ENCODE assay signal across 2 cellular contexts in the genomic region with DNA sequence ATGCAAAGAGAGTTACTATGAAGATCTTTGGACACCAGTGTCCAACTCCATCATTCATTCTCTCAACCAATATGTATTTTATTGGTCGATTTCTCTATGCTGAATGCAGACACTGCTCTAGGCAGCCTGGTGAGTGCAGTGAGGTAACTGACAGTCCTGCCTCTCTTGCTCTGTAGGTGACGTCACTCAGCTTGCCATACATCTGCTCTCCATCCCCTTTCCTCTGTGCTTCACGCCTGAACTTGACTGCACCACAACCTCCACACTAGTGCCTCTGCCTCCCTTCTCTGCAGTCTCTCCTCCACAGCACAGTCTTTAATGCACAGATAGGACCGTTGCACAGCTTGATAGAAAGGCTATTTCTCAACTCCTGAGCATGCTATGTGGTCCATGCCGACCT.
TF ChIP-seq lines count a peak whose summit lies in the region.

No MANE protein-coding gene starts in this region.

TF ChIP-seq in IMR-90, 13 proteins besides CTCF, POLR2A, EP300 and RAD21:
- TF ChIP-seq, protein P1, sequence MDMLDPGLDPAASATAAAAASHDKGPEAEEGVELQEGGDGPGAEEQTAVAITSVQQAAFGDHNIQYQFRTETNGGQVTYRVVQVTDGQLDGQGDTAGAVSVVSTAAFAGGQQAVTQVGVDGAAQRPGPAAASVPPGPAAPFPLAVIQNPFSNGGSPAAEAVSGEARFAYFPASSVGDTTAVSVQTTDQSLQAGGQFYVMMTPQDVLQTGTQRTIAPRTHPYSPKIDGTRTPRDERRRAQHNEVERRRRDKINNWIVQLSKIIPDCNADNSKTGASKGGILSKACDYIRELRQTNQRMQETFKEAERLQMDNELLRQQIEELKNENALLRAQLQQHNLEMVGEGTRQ (IDR thresholded peaks at IDR 0.05; ENCODE audit: low read depth, low read length): no peak
- no peak for TF ChIP-seq FOS (IDR thresholded peaks at IDR 0.05; ENCODE audit: low read depth, low read length)
- no peak for TF ChIP-seq SMC3 (IDR thresholded peaks at IDR 0.05; ENCODE audit: low read depth, low read length)
- TF ChIP-seq RCOR1 (IDR thresholded peaks at IDR 0.05; ENCODE audit: insufficient replicate concordance, low read length): no peak
- no peak for TF ChIP-seq BHLHE40 (IDR thresholded peaks at IDR 0.05; ENCODE audit: low read depth, low read length)
- no peak for TF ChIP-seq MAZ (IDR thresholded peaks at IDR 0.05; ENCODE audit: borderline replicate concordance, low read depth, low read length)
- TF ChIP-seq MXI1 (IDR thresholded peaks at IDR 0.05; ENCODE audit: borderline replicate concordance, low read depth, low read length): no peak
- TF ChIP-seq CEBPB (IDR thresholded peaks at IDR 0.05; ENCODE audit: low read depth, low read length): no peak
- TF ChIP-seq RFX5 (IDR thresholded peaks at IDR 0.05; ENCODE audit: low read depth, low read length): no peak
- no peak for TF ChIP-seq MAFK (IDR thresholded peaks at IDR 0.05; ENCODE audit: low read depth, low read length)
- TF ChIP-seq, protein P2, sequence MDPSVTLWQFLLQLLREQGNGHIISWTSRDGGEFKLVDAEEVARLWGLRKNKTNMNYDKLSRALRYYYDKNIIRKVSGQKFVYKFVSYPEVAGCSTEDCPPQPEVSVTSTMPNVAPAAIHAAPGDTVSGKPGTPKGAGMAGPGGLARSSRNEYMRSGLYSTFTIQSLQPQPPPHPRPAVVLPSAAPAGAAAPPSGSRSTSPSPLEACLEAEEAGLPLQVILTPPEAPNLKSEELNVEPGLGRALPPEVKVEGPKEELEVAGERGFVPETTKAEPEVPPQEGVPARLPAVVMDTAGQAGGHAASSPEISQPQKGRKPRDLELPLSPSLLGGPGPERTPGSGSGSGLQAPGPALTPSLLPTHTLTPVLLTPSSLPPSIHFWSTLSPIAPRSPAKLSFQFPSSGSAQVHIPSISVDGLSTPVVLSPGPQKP (IDR thresholded peaks at IDR 0.05; ENCODE audit: borderline replicate concordance, low read depth, low read length): no peak
- TF ChIP-seq NFE2L2 (IDR thresholded peaks at IDR 0.05; ENCODE audit: low read depth, low read length): no peak
- no peak for TF ChIP-seq CHD1 (IDR thresholded peaks at IDR 0.05; ENCODE audit: low read depth, low read length)

TF ChIP-seq in H1, 55 proteins besides CTCF, POLR2A, EP300 and RAD21:
- TF ChIP-seq, protein P3, sequence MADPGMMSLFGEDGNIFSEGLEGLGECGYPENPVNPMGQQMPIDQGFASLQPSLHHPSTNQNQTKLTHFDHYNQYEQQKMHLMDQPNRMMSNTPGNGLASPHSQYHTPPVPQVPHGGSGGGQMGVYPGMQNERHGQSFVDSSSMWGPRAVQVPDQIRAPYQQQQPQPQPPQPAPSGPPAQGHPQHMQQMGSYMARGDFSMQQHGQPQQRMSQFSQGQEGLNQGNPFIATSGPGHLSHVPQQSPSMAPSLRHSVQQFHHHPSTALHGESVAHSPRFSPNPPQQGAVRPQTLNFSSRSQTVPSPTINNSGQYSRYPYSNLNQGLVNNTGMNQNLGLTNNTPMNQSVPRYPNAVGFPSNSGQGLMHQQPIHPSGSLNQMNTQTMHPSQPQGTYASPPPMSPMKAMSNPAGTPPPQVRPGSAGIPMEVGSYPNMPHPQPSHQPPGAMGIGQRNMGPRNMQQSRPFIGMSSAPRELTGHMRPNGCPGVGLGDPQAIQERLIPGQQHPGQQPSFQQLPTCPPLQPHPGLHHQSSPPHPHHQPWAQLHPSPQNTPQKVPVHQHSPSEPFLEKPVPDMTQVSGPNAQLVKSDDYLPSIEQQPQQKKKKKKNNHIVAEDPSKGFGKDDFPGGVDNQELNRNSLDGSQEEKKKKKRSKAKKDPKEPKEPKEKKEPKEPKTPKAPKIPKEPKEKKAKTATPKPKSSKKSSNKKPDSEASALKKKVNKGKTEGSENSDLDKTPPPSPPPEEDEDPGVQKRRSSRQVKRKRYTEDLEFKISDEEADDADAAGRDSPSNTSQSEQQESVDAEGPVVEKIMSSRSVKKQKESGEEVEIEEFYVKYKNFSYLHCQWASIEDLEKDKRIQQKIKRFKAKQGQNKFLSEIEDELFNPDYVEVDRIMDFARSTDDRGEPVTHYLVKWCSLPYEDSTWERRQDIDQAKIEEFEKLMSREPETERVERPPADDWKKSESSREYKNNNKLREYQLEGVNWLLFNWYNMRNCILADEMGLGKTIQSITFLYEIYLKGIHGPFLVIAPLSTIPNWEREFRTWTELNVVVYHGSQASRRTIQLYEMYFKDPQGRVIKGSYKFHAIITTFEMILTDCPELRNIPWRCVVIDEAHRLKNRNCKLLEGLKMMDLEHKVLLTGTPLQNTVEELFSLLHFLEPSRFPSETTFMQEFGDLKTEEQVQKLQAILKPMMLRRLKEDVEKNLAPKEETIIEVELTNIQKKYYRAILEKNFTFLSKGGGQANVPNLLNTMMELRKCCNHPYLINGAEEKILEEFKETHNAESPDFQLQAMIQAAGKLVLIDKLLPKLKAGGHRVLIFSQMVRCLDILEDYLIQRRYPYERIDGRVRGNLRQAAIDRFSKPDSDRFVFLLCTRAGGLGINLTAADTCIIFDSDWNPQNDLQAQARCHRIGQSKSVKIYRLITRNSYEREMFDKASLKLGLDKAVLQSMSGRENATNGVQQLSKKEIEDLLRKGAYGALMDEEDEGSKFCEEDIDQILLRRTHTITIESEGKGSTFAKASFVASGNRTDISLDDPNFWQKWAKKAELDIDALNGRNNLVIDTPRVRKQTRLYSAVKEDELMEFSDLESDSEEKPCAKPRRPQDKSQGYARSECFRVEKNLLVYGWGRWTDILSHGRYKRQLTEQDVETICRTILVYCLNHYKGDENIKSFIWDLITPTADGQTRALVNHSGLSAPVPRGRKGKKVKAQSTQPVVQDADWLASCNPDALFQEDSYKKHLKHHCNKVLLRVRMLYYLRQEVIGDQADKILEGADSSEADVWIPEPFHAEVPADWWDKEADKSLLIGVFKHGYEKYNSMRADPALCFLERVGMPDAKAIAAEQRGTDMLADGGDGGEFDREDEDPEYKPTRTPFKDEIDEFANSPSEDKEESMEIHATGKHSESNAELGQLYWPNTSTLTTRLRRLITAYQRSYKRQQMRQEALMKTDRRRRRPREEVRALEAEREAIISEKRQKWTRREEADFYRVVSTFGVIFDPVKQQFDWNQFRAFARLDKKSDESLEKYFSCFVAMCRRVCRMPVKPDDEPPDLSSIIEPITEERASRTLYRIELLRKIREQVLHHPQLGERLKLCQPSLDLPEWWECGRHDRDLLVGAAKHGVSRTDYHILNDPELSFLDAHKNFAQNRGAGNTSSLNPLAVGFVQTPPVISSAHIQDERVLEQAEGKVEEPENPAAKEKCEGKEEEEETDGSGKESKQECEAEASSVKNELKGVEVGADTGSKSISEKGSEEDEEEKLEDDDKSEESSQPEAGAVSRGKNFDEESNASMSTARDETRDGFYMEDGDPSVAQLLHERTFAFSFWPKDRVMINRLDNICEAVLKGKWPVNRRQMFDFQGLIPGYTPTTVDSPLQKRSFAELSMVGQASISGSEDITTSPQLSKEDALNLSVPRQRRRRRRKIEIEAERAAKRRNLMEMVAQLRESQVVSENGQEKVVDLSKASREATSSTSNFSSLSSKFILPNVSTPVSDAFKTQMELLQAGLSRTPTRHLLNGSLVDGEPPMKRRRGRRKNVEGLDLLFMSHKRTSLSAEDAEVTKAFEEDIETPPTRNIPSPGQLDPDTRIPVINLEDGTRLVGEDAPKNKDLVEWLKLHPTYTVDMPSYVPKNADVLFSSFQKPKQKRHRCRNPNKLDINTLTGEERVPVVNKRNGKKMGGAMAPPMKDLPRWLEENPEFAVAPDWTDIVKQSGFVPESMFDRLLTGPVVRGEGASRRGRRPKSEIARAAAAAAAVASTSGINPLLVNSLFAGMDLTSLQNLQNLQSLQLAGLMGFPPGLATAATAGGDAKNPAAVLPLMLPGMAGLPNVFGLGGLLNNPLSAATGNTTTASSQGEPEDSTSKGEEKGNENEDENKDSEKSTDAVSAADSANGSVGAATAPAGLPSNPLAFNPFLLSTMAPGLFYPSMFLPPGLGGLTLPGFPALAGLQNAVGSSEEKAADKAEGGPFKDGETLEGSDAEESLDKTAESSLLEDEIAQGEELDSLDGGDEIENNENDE (IDR thresholded peaks at IDR 0.05; ENCODE audit: insufficient replicate concordance, low read length): no peak
- TF ChIP-seq EGR1 (IDR thresholded peaks at IDR 0.05; ENCODE audit: borderline replicate concordance, low read depth, low read length) (no peak), RBBP5 (IDR thresholded peaks at IDR 0.05; ENCODE audit: borderline replicate concordance, low read depth, low read length) (no peak), RXRA (IDR thresholded peaks at IDR 0.05; ENCODE audit: insufficient read depth, low read depth, low read length) (no peak)
